Comparison of ENCODE assay signal across 1 cellular context in the genomic region with DNA sequence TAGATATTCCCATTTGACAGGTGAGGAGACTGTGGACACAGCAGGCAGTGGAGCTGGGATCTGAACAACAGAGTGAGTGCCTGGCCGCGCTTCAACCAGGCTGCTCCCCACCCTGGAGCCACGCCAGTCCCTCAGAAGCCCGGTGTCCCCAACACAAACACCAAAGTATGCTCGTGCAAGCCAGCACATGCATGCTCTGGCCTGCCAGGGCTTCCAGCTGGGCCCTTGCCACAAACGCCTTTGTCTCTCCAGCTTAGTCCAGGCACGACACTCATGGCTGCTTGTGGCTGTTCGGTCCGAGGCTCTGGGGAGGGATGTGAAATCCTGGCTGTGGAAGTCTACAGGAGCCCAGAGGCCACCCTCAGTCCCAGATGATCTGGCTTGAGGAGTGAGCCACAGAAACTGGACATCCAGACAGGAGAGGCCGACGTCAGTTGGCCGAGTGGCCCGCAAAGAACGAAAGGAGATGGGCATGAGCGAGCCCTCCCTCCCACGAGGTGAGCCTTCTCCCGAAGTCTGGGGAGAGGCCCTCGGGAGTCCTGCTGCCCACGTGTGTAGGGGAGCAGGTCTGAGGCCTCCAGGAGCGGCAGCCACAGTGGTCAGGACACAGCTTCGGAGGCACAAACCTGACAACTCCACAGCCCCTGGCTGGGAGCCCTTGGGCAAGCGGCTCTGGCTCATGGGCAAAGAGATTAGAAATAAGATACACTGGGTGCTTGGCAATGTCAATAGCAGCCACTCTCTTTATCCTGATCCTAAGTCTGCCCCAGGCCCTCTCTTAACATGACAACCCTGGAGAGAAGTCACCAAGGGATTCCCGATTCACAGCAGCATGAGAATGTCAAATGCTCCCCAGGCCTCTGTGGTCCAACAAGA.
TF ChIP-seq lines count a peak whose summit lies in the region.

No MANE protein-coding gene starts in this region.

TF ChIP-seq in HEK293, 187 proteins besides CTCF, POLR2A, EP300 and RAD21 (continued from another document):
- TF ChIP-seq ZBTB11 (tag by site-specific recombination; conservative IDR thresholded peaks at IDR 0.05; ENCODE audit: low read depth), result no peak
- TF ChIP-seq, protein P1, sequence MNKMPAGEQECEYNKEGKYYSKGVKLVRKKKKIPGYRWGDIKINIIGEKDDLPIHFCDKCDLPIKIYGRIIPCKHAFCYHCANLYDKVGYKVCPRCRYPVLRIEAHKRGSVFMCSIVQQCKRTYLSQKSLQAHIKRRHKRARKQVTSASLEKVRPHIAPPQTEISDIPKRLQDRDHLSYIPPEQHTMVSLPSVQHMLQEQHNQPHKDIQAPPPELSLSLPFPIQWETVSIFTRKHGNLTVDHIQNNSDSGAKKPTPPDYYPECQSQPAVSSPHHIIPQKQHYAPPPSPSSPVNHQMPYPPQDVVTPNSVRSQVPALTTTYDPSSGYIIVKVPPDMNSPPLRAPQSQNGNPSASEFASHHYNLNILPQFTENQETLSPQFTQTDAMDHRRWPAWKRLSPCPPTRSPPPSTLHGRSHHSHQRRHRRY (tag by site-specific recombination; IDR thresholded peaks at IDR 0.05), result no peak
- peak; percentile 34; the same call in 1 of the 2 replicates for TF ChIP-seq ZNF600 (tag by site-specific recombination; IDR thresholded peaks at IDR 0.05)
- no peak for TF ChIP-seq KLF8 (tag by site-specific recombination; IDR thresholded peaks at IDR 0.05)
